Comparison of ENCODE assay signal across 26 cellular contexts in genomic region chr12:117707861-117708260, GRCh38.
"Had no signal": no experiment of that assay in that cellular context is flagged by ENCODE, and none has a peak within 500 bp of the region (broad histone marks: within the 10 kb centered on the region; RNA-seq: fewer than 3 reads in every experiment).

No MANE protein-coding gene starts in this region.

- H3K27ac ChIP-seq: stomach, suprapubic skin, testis, thoracic aorta, thyroid gland, tibial artery, tibial nerve, transverse colon, upper lobe of left lung, upper lobe of right lung, uterus, vagina had no signal

- H3K9me3 ChIP-seq: stomach, suprapubic skin, testis, thoracic aorta, thyroid gland, tibial artery, tibial nerve, transverse colon, upper lobe of left lung, upper lobe of right lung, uterus, vagina had no signal

- H3K36me3 ChIP-seq: stomach, suprapubic skin, thoracic aorta, thyroid gland, tibial artery, tibial nerve, transverse colon, upper lobe of left lung, upper lobe of right lung, uterus, vagina had no signal

- H3K4me1 ChIP-seq: stomach, suprapubic skin, testis, thyroid gland, tibial artery, tibial nerve, transverse colon, upper lobe of left lung, upper lobe of right lung, uterus, vagina had no signal

- DNase-seq: stimulated activated CD4-positive, alpha-beta T cell treated with anti-CD3 and anti-CD28 coated beads, Interleukin-2, amount 100 ng/mL, for 48 hours; stimulated activated CD4-positive, alpha-beta T cell treated with anti-CD3 and anti-CD28 coated beads, Interleukin-4, amount 100 ng/mL, for 1 hour; stimulated activated CD4-positive, alpha-beta T cell treated with anti-CD3 and anti-CD28 coated beads, Interleukin-4, amount 100 ng/mL, for 24 hours; stimulated activated CD4-positive, alpha-beta T cell treated with anti-CD3 and anti-CD28 coated beads, Interleukin-4, amount 100 ng/mL, for 4 hours; stimulated activated CD8-positive, alpha-beta memory T cell treated with anti-CD3 and anti-CD28 coated beads, Interleukin-4, amount 100 ng/mL, for 48 hours; stimulated activated naive B cell treated with anti-CD40 and anti-IgM and Interleukin-4, amounts not matched to agents 10 μg/mL and 1 μg/mL and 100 μg/mL, for 72 hours; stimulated activated naive CD4-positive, alpha-beta T cell; stimulated activated naive CD4-positive, alpha-beta T cell treated with Interleukin-2 at 50 U/mL for 16 hours; stimulated activated naive CD8-positive, alpha-beta T cell treated with anti-CD3 and anti-CD28 coated beads, Interleukin-15, amount 100 ng/mL, for 72 hours; stimulated activated naive CD8-positive, alpha-beta T cell treated with anti-CD3 and anti-CD28 coated beads, Interleukin-15, Interleukin-2, amounts not matched to agents 100 U/mL and 50 U/mL, for 24 hours; stomach; substantia nigra; testis; thyroid gland; tibial artery; transverse colon; upper lobe of left lung; upper lobe of right lung; uterus had no signal

- H3K4me3 ChIP-seq: stomach, suprapubic skin, testis, thoracic aorta, thyroid gland, tibial artery, tibial nerve, transverse colon, upper lobe of left lung, upper lobe of right lung, uterus, vagina had no signal

- H3K27me3 ChIP-seq: testis, thyroid gland, tibial artery, tibial nerve, transverse colon, upper lobe of left lung, upper lobe of right lung, uterus, vagina had no signal

- FAIRE-seq: urothelium cell line had no signal

- ATAC-seq: stimulated activated effector memory CD8-positive, alpha-beta T cell treated with anti-CD3 and anti-CD28 coated beads, Interleukin-12 subunit alpha, Interleukin-12 subunit beta, amount 100 ng/mL, for 72 hours; stimulated activated memory B cell treated with anti-CD40 and anti-IgM and Interleukin-4, amounts not matched to agents 10 μg/mL and 1 μg/mL and 100 μg/mL, for 72 hours; stimulated activated naive B cell treated with anti-CD40 and anti-IgM and Interleukin-4, amounts not matched to agents 10 μg/mL and 1 μg/mL and 100 μg/mL, for 72 hours; stimulated activated naive CD8-positive, alpha-beta T cell treated with anti-CD3 and anti-CD28 coated beads, Interleukin-15, amount 100 ng/mL, for 72 hours; stimulated activated naive CD8-positive, alpha-beta T cell treated with anti-CD3 and anti-CD28 coated beads, Interleukin-15, Interleukin-2, amounts not matched to agents 100 U/mL and 50 U/mL, for 24 hours; upper lobe of right lung had no signal
